Comparison of ENCODE assay signal across 10 cellular contexts in the genomic region with DNA sequence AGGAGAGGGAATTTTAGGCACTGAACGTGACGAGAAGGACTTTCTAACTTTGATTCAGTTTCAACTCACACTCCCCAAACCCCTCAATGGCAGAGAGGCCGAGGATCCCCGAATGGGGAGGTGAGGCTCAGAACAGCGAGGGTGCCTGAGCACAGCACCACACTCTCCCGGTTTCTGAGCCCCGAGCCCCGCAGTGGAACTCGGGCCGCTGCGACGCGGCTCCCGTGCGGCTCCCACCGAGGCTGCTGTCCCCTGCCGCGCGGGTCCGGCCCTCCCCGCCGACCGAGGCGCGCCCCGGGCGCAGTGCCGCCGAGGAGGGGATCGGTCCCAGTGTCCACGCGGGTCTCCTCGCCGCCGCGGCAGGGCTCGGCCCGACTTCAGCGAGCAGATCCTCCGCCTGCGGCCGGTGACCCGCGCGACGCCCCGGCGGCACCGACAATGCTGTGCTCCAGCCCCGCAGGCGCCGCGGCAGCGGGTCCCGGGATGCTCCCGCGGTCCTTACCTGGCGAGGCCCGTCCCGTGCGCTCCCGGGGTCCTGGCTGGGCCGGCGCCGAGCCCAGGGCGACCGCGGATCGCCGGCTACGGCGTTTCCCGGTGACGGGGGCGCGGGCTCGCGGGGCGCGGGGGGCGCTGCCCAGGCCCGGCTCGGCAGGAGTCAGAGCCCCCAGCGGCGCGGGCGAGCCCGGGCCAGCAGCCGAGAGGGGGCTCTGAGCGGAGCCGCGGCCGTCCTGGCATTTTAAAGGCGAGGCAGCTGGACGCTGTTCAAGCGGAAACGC. TPM values are rescaled to one million over a fixed set of nuclear protein-coding genes. Genes with fewer than 3 reads are reported as not detected.
DNase-seq lines count a peak whose midpoint lies in the region; ATAC-seq and TF ChIP-seq lines count a peak whose summit lies in the region.
"Had no signal": no experiment of that assay in that cellular context is flagged by ENCODE, and none has a peak within 500 bp of the region (broad histone marks: within the 10 kb centered on the region; RNA-seq: fewer than 3 reads in every experiment).

A gene (minus strand): TSS at position 709 of the 776 bp plus-strand sequence. CDS start 50,264 bp downstream, outside the sequence.

- H3K9me3 ChIP-seq in body of pancreas (no peaks in the 10 kb centered on the region), left lung (no peaks in the 10 kb centered on the region), subcutaneous abdominal adipose tissue (ENCODE audit: control insufficient read depth in 5 of 5, low read length in 5 of 5) (no peaks in the 10 kb centered on the region)

- no peak for TF ChIP-seq POLR2A in body of pancreas (IDR thresholded peaks at IDR 0.05)

- WGBS in body of pancreas, 2 donors, result 0 to 1% methylated on average over 8 to 92 of the region's 97 CpGs

- no peaks in the 10 kb centered on the region for H3K36me3 ChIP-seq in body of pancreas (replicated peaks in 1 of 2; ENCODE audit: insufficient read depth in 1 of 2, low read depth in 2 of 2)
- H3K36me3 ChIP-seq in left lung, result no peaks in the 10 kb centered on the region
- no peaks in the 10 kb centered on the region for H3K36me3 ChIP-seq in subcutaneous abdominal adipose tissue (ENCODE audit: control insufficient read depth in 5 of 5, insufficient read depth in 5 of 5, low read length in 5 of 5)

- peak; percentile 47 for ATAC-seq in body of pancreas
- ATAC-seq in left lung, result peak; percentile 68
- ATAC-seq in GM21423 (IDR thresholded peaks at IDR 0.05; ENCODE audit: unreplicated experiment), result no peak

- H3K27me3 ChIP-seq in body of pancreas, result peaks cover 0 to 6% of the 10 kb centered on the region in 2 donors
- peaks cover 32 to 95% of the 10 kb centered on the region in 2 donors for H3K27me3 ChIP-seq in left lung
- H3K27me3 ChIP-seq in subcutaneous abdominal adipose tissue (ENCODE audit: control insufficient read depth in 5 of 5, insufficient read depth in 4 of 5, low read length in 5 of 5), result peaks cover 20 to 64% (median 33%) of the 10 kb centered on the region in 5 donors

- peak in 2 of 3 experiments; percentile 47 to 59 for DNase-seq in NCI-H1417 (lab: John Stamatoyannopoulos, UW)
- DNase-seq in NCI-H1417 treated with DMSO at 0.1 percent for 48 hours (lab: John Stamatoyannopoulos, UW), result no peak
- peak in 2 of 4 donors; percentile 17 to 34 for DNase-seq in body of pancreas
- DNase-seq in left lung, result peak in 1 of 2 donors; percentile 80
- DNase-seq in NCI-H1048 (lab: John Stamatoyannopoulos, UW), result no peak
- no peak for DNase-seq in mesenteric fat pad (ENCODE audit: low spot score)
- DNase-seq: ACHN, T1000 had no signal

- peak within 1 kb of the TSS in 1 of 2 donors; percentile 21 for H3K4me3 ChIP-seq in body of pancreas
- peak within 1 kb of the TSS; percentile 19 to 28 for H3K4me3 ChIP-seq in left lung
- H3K4me3 ChIP-seq in subcutaneous abdominal adipose tissue (ENCODE audit: low read depth in 1 of 5, low read length in 5 of 5), result peak within 1 kb of the TSS in 4 of 5 donors; percentile 8 to 53 (median 48)

- H3K4me1 ChIP-seq in body of pancreas, result peaks cover 24% of the 10 kb centered on the region
- peaks cover 0 to 5% of the 10 kb centered on the region in 2 donors for H3K4me1 ChIP-seq in left lung
- peaks cover 0 to 11% (median 8%) of the 10 kb centered on the region in 5 donors for H3K4me1 ChIP-seq in subcutaneous abdominal adipose tissue (ENCODE audit: control insufficient read depth in 5 of 5, insufficient read depth in 5 of 5, low read length in 5 of 5)

- intact Hi-C loops in body of pancreas (cut with DNase I), result no loop called here
- intact Hi-C loops in left lung (cut with DNase I), result no loop called here

- no peak within 1 kb of the TSS for H3K9ac ChIP-seq in subcutaneous abdominal adipose tissue (ENCODE audit: low read length in 5 of 5)

- H3K27ac ChIP-seq in body of pancreas (peak within 1 kb of the TSS in 3 of 4 donors; percentile 31 to 52 (median 39)), left lung (no peak within 1 kb of the TSS), subcutaneous abdominal adipose tissue (ENCODE audit: low read depth, low read length) (no peak within 1 kb of the TSS)

- TF ChIP-seq CTCF in body of pancreas (IDR thresholded peaks at IDR 0.05) (no peak), left lung (IDR thresholded peaks at IDR 0.05) (no peak)

RNA-seq across cellular contexts. Expression of the gene that starts here (rescaled TPM):
- total RNA-seq in body of pancreas (1 to 10 TPM in 1 of 2 donors, under 1 TPM in 1; 0.66 to 1.0 TPM), left lung (under 1 TPM; 0.47 to 0.99 TPM), mesenteric fat pad (not detected)

Comparison
In these comparisons a context has a peak if more than half of its experiments do, and no peak if none do; other contexts are left out.
1. DNase-seq: peak in NCI-H1417 (2 of 3); none in NCI-H1417 treated with DMSO at 0.1 percent for 48 hours (single experiment), NCI-H1048 (single experiment) and mesenteric fat pad (single experiment).
2. Peak in ATAC-seq and H3K4me3 ChIP-seq in left lung; RNA of the gene not detected or under 1 TPM.
3. H3K27ac ChIP-seq: peak in body of pancreas (3 of 4); none in left lung (0 of 2) and subcutaneous abdominal adipose tissue (single experiment).